12 cellular contexts compared by ENCODE assay signal in the genomic region with DNA sequence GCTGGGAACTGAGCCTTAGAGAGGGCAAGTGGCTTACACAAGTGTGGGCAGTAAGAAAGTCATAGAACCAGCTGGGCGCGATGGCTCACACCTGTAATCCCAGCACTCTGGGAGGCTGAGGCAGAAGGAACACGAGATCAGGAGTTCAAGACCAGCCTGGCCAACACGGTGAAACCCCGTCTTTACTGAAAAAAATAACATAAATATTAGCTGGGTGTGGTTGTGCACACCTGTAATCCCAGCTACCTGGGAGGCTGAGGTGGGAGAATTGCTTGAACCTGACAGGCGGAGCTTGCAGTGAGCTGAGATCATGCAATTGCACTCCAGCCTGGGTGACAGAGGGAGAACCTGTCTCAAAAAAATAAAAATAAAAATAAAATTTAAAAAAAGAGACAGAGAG. TPM values are rescaled to one million over a fixed set of nuclear protein-coding genes. Genes with fewer than 3 reads are reported as not detected.
DNase-seq lines count a peak whose midpoint lies in the region; ATAC-seq, FAIRE-seq and TF ChIP-seq lines count a peak whose summit lies in the region.
"Not testable (repeated sequence)": the region's sequence is repeated elsewhere in the genome, so short reads cannot be mapped to it uniquely, and the experiment has no call there.
"Had no signal": no experiment of that assay in that cellular context is flagged by ENCODE, and none has a peak within 500 bp of the region (broad histone marks: within the 10 kb centered on the region; RNA-seq: fewer than 3 reads in every experiment).

No MANE protein-coding gene starts in this region.

- H3K36me3 Mint-ChIP-seq in CD8-positive, alpha-beta T cell = peaks cover 19% of the 10 kb centered on the region
- not testable (repeated sequence) for H3K36me3 Mint-ChIP-seq in activated CD8-positive, alpha-beta T cell treated with anti-CD3 and anti-CD28 coated beads for 36 hours (ENCODE audit: low read depth)
- peaks cover 45% of the 10 kb centered on the region for H3K36me3 Mint-ChIP-seq in memory B cell

- H3K9ac ChIP-seq in OCI-LY3 (ENCODE audit: low read length) = not testable (repeated sequence)
- peak overlapping the region; percentile 17 for H3K9ac ChIP-seq in GM12878 (ENCODE audit: control insufficient read depth, insufficient read depth, low read length)

- WGBS in GM12878 (ENCODE audit: insufficient coverage, insufficient replicate concordance, low lambda C conversion rate, missing lambda C conversion rate) = 34% methylated on average over 6 of the region's 6 CpGs

- H3K27ac Mint-ChIP-seq in CD8-positive, alpha-beta T cell = peak overlapping the region; percentile 45
- H3K27ac Mint-ChIP-seq in activated CD8-positive, alpha-beta T cell treated with anti-CD3 and anti-CD28 coated beads for 36 hours = peak overlapping the region; percentile 90
- H3K27ac Mint-ChIP-seq in memory B cell = peak overlapping the region; percentile 80

- TF ChIP-seq EP300 in GM12878 (IDR thresholded peaks at IDR 0.05; ENCODE audit: borderline replicate concordance in 1 of 2, control insufficient read depth in 1 of 2, low read depth in 2 of 2, low read length in 2 of 2) = not testable (repeated sequence)

- intact Hi-C loops in CD8-positive, alpha-beta T cell (cut with DNase I, micrococcal nuclease) = loop anchor here in 1 of 2 experiments (1.0 kb wide), 1 partner anchor 12 kb away; no protein-coding TSS in a partner anchor
- intact Hi-C loops in activated CD8-positive, alpha-beta T cell treated with anti-CD3 and anti-CD28 coated beads for 36 hours (cut with micrococcal nuclease) = not testable (repeated sequence)
- intact Hi-C loops in GM12878 (cut with micrococcal nuclease; ENCODE audit: unreplicated experiment) = loop anchor here (10.0 kb wide), 1 partner anchor 1266 kb away; a partner anchor contains a TSS

- SMC1A ChIA-PET in GM12878 (lab: Charles Lee; ENCODE audit: uncharacterized antibody, unreplicated experiment) = interaction anchor here (0.6 to 15.8 kb wide), 13 partner anchors 10 to 63 kb away, joined by 3 to 259 read pairs (median 4); a partner anchor contains a TSS

- H3K27me3 Mint-ChIP-seq in CD8-positive, alpha-beta T cell (ENCODE audit: low read depth); activated CD8-positive, alpha-beta T cell treated with anti-CD3 and anti-CD28 coated beads for 36 hours; memory B cell: not testable (repeated sequence)

- not testable (repeated sequence) for TF ChIP-seq RAD21 in GM12878 (IDR thresholded peaks at IDR 0.05; ENCODE audit: insufficient read depth, low read depth, low read length)

- H3K36me3 ChIP-seq in CD8-positive, alpha-beta T cell (ENCODE audit: insufficient read depth, low read length) = not testable (repeated sequence)
- H3K36me3 ChIP-seq in OCI-LY3 (replicated peaks; ENCODE audit: low read depth, low read length) = peaks cover 63% of the 10 kb centered on the region
- H3K36me3 ChIP-seq in GM12878 (ENCODE audit: control insufficient read depth in 2 of 2, insufficient read depth in 2 of 2, low read length in 1 of 2) = peaks cover 26 to 42% of the 10 kb centered on the region in 2 experiments
- peaks cover 72% of the 10 kb centered on the region for H3K36me3 ChIP-seq in neutrophil

- not testable (repeated sequence) for FAIRE-seq in GM12878 (lab: Jason Lieb, UNC)

- not testable (repeated sequence) for BruUV-seq in GM12878 (replicated peaks; lab: Mats Ljungman, UMichigan)

- not testable (repeated sequence) for H2AFZ ChIP-seq in OCI-LY3 (ENCODE audit: low read depth, low read length); GM12878 (ENCODE audit: control insufficient read depth, low read depth, low read length)

- RAD21 ChIA-PET in GM12878 (lab: Charles Lee; ENCODE audit: unreplicated experiment) = interaction anchor here (0.5 to 14.3 kb wide), 13 partner anchors 8 to 88 kb away, joined by 3 to 211 read pairs (median 4); a partner anchor contains a TSS

- not testable (repeated sequence) for TF ChIP-seq CTCF in CD8-positive, alpha-beta T cell (IDR thresholded peaks at IDR 0.05); OCI-LY3 (IDR thresholded peaks at IDR 0.05; ENCODE audit: low read depth, low read length); activated CD8-positive, alpha-beta T cell treated with anti-CD3 and anti-CD28 coated beads for 36 hours (IDR thresholded peaks at IDR 0.05); GM12878 (IDR thresholded peaks at IDR 0.05 in 2 of 3, conservative IDR thresholded peaks at IDR 0.05 in 1 of 3; ENCODE audit: control insufficient read depth in 2 of 3, extremely low read depth in 1 of 3, insufficient read depth in 1 of 3, low read depth in 3 of 3, low read length in 3 of 3); neutrophil (IDR thresholded peaks at IDR 0.05)

- CTCF ChIA-PET in CD8-positive, alpha-beta T cell (lab: Charles Lee) = interaction anchor here (1.2 kb wide), 1 partner anchor 10 kb away, joined by 3 read pairs; no protein-coding TSS in a partner anchor
- CTCF ChIA-PET in activated CD8-positive, alpha-beta T cell treated with anti-CD3 and anti-CD28 coated beads for 36 hours (lab: Charles Lee) = interaction anchor here (0.6 to 3.4 kb wide), 5 partner anchors 10 to 75 kb away, joined by 3 to 25 read pairs (median 4); no protein-coding TSS in a partner anchor
- CTCF ChIA-PET in GM12878 (lab: Yijun Ruan, JAX) = interaction anchor here (0.6 to 1.7 kb wide), 5 partner anchors 8 to 62 kb away, joined by 3 to 15 read pairs (median 6); no protein-coding TSS in a partner anchor

- H3K4me1 Mint-ChIP-seq in CD8-positive, alpha-beta T cell (ENCODE audit: low read depth) = peaks cover 51% of the 10 kb centered on the region
- H3K4me1 Mint-ChIP-seq in activated CD8-positive, alpha-beta T cell treated with anti-CD3 and anti-CD28 coated beads for 36 hours (ENCODE audit: low read depth) = peaks cover 49% of the 10 kb centered on the region
- H3K4me1 Mint-ChIP-seq in memory B cell = peaks cover 65% of the 10 kb centered on the region

- POLR2A ChIA-PET in CD8-positive, alpha-beta T cell (lab: Charles Lee) = interaction anchor here (1.3 kb wide), 1 partner anchor 24 kb away, joined by 3 read pairs; no protein-coding TSS in a partner anchor
- POLR2A ChIA-PET in activated CD8-positive, alpha-beta T cell treated with anti-CD3 and anti-CD28 coated beads for 36 hours (lab: Charles Lee) = interaction anchor here (0.7 to 2.0 kb wide), 3 partner anchors 8 to 41 kb away, joined by 3 to 9 read pairs (median 3); no protein-coding TSS in a partner anchor
- POLR2A ChIA-PET in GM12878 (lab: Charles Lee) = interaction anchor here (0.7 to 2.1 kb wide), 9 partner anchors 10 to 62 kb away, joined by 3 to 11 read pairs (median 4); a partner anchor contains a TSS

- not testable (repeated sequence) for H3K9me3 Mint-ChIP-seq in CD8-positive, alpha-beta T cell; activated CD8-positive, alpha-beta T cell treated with anti-CD3 and anti-CD28 coated beads for 36 hours; memory B cell

- not testable (repeated sequence) for ATAC-seq in CD8-positive, alpha-beta T cell; activated CD8-positive, alpha-beta T cell treated with anti-CD3 and anti-CD28 coated beads for 36 hours; GM12878; memory B cell (ENCODE audit: low read depth)

- H3K4me3 ChIP-seq in CD8-positive, alpha-beta T cell (ENCODE audit: low read depth, low read length); neutrophil (ENCODE audit: low read depth in 1 of 2, low read length in 1 of 2): not testable (repeated sequence)
- peak overlapping the region; percentile 64 for H3K4me3 ChIP-seq in OCI-LY3 (ENCODE audit: low read length)
- peak overlapping the region; percentile 45; the same call in 1 of the 2 replicates for H3K4me3 ChIP-seq in GM12878

- H3K79me2 ChIP-seq in OCI-LY3 (ENCODE audit: low read length) (peaks cover 100% of the 10 kb centered on the region), GM12878 (ENCODE audit: control insufficient read depth, insufficient read depth, low read length) (peaks cover 96% of the 10 kb centered on the region)

- H4K20me1 ChIP-seq in OCI-LY3 (ENCODE audit: insufficient read depth, low read length) = peaks cover 88% of the 10 kb centered on the region
- not testable (repeated sequence) for H4K20me1 ChIP-seq in GM12878 (ENCODE audit: control insufficient read depth, insufficient read depth)

- not testable (repeated sequence) for TF ChIP-seq POLR2A in GM12878 (IDR thresholded peaks at IDR 0.05; ENCODE audit: low read depth, low read length)

- peak overlapping the region; percentile 80 for H3K4me2 ChIP-seq in OCI-LY3 (ENCODE audit: low read length)
- peak overlapping the region; percentile 74 for H3K4me2 ChIP-seq in GM12878 (ENCODE audit: control insufficient read depth, insufficient read depth)

- H3K9me3 ChIP-seq in CD8-positive, alpha-beta T cell (ENCODE audit: low read length); OCI-LY3 (ENCODE audit: insufficient read depth, low read length); GM12878 (replicated peaks; ENCODE audit: control insufficient read depth, insufficient read depth, low read length); neutrophil: not testable (repeated sequence)

- H3K4me1 ChIP-seq in CD8-positive, alpha-beta T cell (ENCODE audit: insufficient read depth, low read length) = peaks cover 29% of the 10 kb centered on the region
- H3K4me1 ChIP-seq in OCI-LY3 (ENCODE audit: low read length) (peaks cover 96% of the 10 kb centered on the region), GM12878 (ENCODE audit: control insufficient read depth, insufficient read depth, low read length) (peaks cover 67% of the 10 kb centered on the region), neutrophil (ENCODE audit: control insufficient read depth in 1 of 2, insufficient read depth in 1 of 2, low read depth in 1 of 2, low read length in 1 of 2) (peaks cover 52 to 57% of the 10 kb centered on the region in 2 experiments)

- DNase-seq in CD8-positive, alpha-beta T cell; activated CD8-positive, alpha-beta T cell treated with anti-CD3 and anti-CD28 coated beads for 36 hours; GM12878 (ENCODE audit: low read depth, low spot score); memory B cell (ENCODE audit: low spot score in 2 of 2): not testable (repeated sequence)

- in situ Hi-C loops in GM12878 (cut with MboI) = loop anchor here (25.0 kb wide), 1 partner anchor 1734 kb away; no protein-coding TSS in a partner anchor

- H3K27me3 ChIP-seq in CD8-positive, alpha-beta T cell (ENCODE audit: insufficient read depth, low read length); OCI-LY3 (ENCODE audit: low read depth, low read length); GM12878 (replicated peaks in 1 of 2; ENCODE audit: control insufficient read depth in 2 of 2, insufficient read depth in 2 of 2, low read length in 1 of 2); neutrophil: not testable (repeated sequence)

- not testable (repeated sequence) for H3K4me3 Mint-ChIP-seq in CD8-positive, alpha-beta T cell; activated CD8-positive, alpha-beta T cell treated with anti-CD3 and anti-CD28 coated beads for 36 hours
- peak overlapping the region; percentile 5 for H3K4me3 Mint-ChIP-seq in memory B cell

- not testable (repeated sequence) for H3K27ac ChIP-seq in CD8-positive, alpha-beta T cell (ENCODE audit: low read depth, low read length)
- H3K27ac ChIP-seq in OCI-LY3 (ENCODE audit: low read length) = peak overlapping the region; percentile 93
- peak overlapping the region; percentile 80 for H3K27ac ChIP-seq in GM12878 (ENCODE audit: control insufficient read depth, insufficient read depth)
- peak overlapping the region; percentile 73 for H3K27ac ChIP-seq in neutrophil

RNA-seq across cellular contexts. Expression of a gene that starts 13.7 kb away (rescaled TPM):
- 10 to 100 TPM; 10.3 to 11.6 TPM for total RNA-seq in CD8-positive, alpha-beta T cell
- total RNA-seq in activated CD8-positive, alpha-beta T cell treated with anti-CD3 and anti-CD28 coated beads for 36 hours = 1 to 10 TPM; 4.8 to 6.0 TPM
- 397 and 442 TPM in 2 replicates for total RNA-seq in GM12878 (2013; cell fraction: nucleolus; rRNA removed)
- 270 and 329 TPM in 2 replicates for total RNA-seq in GM12878 (2014; rRNA removed)
- 371 and 378 TPM in 2 replicates for total RNA-seq in GM12878 (2014; rRNA removed; fragmentation: Illumina TruSeq; extraction: Trizol)
- total RNA-seq in GM12878 (2021) = 319 and 335 TPM in 2 replicates
- polyA plus RNA-seq in GM12878 (2011; ENCODE audit: low read depth) = 166 TPM
- polyA plus RNA-seq in GM12878 (2011; rRNA removed) = 804 and 985 TPM in 2 replicates
- polyA plus RNA-seq in GM12878 (2011; cell fraction: cytosol; rRNA removed) = 433 and 504 TPM in 2 replicates
- 396 and 451 TPM in 2 replicates for polyA plus RNA-seq in GM12878 (2011; cell fraction: nucleus; rRNA removed)
- 204 and 209 TPM in 2 replicates for polyA plus RNA-seq in GM12878 (2012)
- polyA plus RNA-seq in GM12878 (2014; fragmentation: Illumina TruSeq; extraction: Trizol) = 466 and 545 TPM in 2 replicates
- polyA plus RNA-seq in GM12878 (2014; fragmentation: Nextera tagmentation; extraction: Ambion mirVana) = 100 to 1,000 TPM; 410 to 617 TPM
- polyA plus RNA-seq in GM12878 (2014; rRNA removed) = 283 and 353 TPM in 2 replicates
- polyA plus RNA-seq in GM12878 (2016; fragmentation: Nextera tagmentation; extraction: Ambion mirVana) = 100 to 1,000 TPM; 229 to 238 TPM
- 394 and 411 TPM in 2 replicates for polyA minus RNA-seq in GM12878 (2011; rRNA and poly(A)+ RNA removed)
- 150 and 184 TPM in 2 replicates for polyA minus RNA-seq in GM12878 (2011; cell fraction: cytosol; rRNA and poly(A)+ RNA removed)
- 97.7 and 128 TPM in 2 replicates for polyA minus RNA-seq in GM12878 (2011; cell fraction: nucleus; rRNA and poly(A)+ RNA removed)
- total RNA-seq: A172, Calu3, H1, H9 had no signal
- polyA plus RNA-seq: H1, IMR-90 had no signal

RNA-seq across cellular contexts. Expression of a gene that starts 59.0 kb away (rescaled TPM):
- not detected for total RNA-seq in CD8-positive, alpha-beta T cell
- not detected for total RNA-seq in activated CD8-positive, alpha-beta T cell treated with anti-CD3 and anti-CD28 coated beads for 36 hours
- total RNA-seq in GM12878 (2013; cell fraction: nucleolus; rRNA removed) = not detected in 2 replicates
- total RNA-seq in GM12878 (2014; rRNA removed) = not detected in 2 replicates
- total RNA-seq in GM12878 (2014; rRNA removed; fragmentation: Illumina TruSeq; extraction: Trizol) = not detected in 2 replicates
- not detected in 2 replicates for total RNA-seq in GM12878 (2021)
- polyA plus RNA-seq in GM12878 (2011; ENCODE audit: low read depth) = not detected
- polyA plus RNA-seq in GM12878 (2011; rRNA removed) = not detected in 2 replicates
- polyA plus RNA-seq in GM12878 (2011; cell fraction: cytosol; rRNA removed) = not detected in 2 replicates
- polyA plus RNA-seq in GM12878 (2011; cell fraction: nucleus; rRNA removed) = not detected in 2 replicates
- polyA plus RNA-seq in GM12878 (2012) = not detected in 2 replicates
- not detected in 2 replicates for polyA plus RNA-seq in GM12878 (2014; fragmentation: Illumina TruSeq; extraction: Trizol)
- polyA plus RNA-seq in GM12878 (2014; fragmentation: Nextera tagmentation; extraction: Ambion mirVana) = not detected
- not detected in 2 replicates for polyA plus RNA-seq in GM12878 (2014; rRNA removed)
- not detected for polyA plus RNA-seq in GM12878 (2016; fragmentation: Nextera tagmentation; extraction: Ambion mirVana)
- polyA minus RNA-seq in GM12878 (2011; rRNA and poly(A)+ RNA removed) = not detected in 2 replicates
- polyA minus RNA-seq in GM12878 (2011; cell fraction: cytosol; rRNA and poly(A)+ RNA removed) = not detected in 2 replicates
- not detected in 2 replicates for polyA minus RNA-seq in GM12878 (2011; cell fraction: nucleus; rRNA and poly(A)+ RNA removed)
- total RNA-seq: Calu3; CD4-positive, alpha-beta T cell had no signal

Comparison
In these comparisons a context has a peak if more than half of its experiments do, and no peak if none do; other contexts are left out.
1. RNA of a gene that starts 13.7 kb away (total RNA-seq): 270 to 442 TPM in GM12878; 10.3 to 11.6 TPM in CD8-positive, alpha-beta T cell and 4.8 to 6.0 TPM in activated CD8-positive, alpha-beta T cell treated with anti-CD3 and anti-CD28 coated beads for 36 hours; every median in the first group is over 10 times any median in the second.
2. Peak in every context shown above with its lines, with median percentiles within 50 percentile points of each other: H3K27ac Mint-ChIP-seq.